ENCODE assay signal across 21 cellular contexts in the genomic region with DNA sequence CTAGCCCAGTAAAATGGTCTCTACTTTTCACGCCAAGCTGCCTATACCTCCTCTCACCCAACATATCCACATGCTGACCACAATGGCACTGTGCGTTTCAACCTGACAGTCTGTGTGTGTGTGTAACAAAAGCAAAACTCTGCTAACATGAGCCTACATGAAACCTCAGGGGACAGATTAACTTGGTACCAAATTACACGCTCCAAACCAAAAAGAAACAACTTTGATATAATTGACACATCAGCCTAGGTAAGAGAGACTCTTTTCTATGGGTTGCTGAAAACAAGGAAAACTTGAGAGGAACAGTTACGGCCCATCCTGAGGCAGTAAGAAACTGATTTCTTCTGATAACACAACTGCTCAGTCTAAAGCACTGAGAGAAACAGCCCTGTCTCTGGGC.
"Had no signal": no experiment of that assay in that cellular context is flagged by ENCODE, and none has a peak within 500 bp of the region (broad histone marks: within the 10 kb centered on the region; RNA-seq: fewer than 3 reads in every experiment).

No MANE protein-coding gene starts in this region.

- H3K27ac Mint-ChIP-seq: natural killer cell treated with Interleukin-12 subunit alpha and Interleukin-12 subunit beta and Interleukin-15 and Interleukin-18, amount 100 ng/mL, for 72 hours; stimulated activated naive B cell treated with anti-CD40 and anti-IgM and Interleukin-4, amounts not matched to agents 10 μg/mL and 1 μg/mL and 100 μg/mL, for 72 hours had no signal

- H3K4me3 ChIP-seq: colonic mucosa, lung, right atrium auricular region, sigmoid colon, skin epidermis, stomach, thoracic aorta, transverse colon had no signal

- H3K27ac ChIP-seq: colonic mucosa, foreskin keratinocyte, right atrium auricular region, sigmoid colon, skin epidermis, stomach, thoracic aorta had no signal

- ATAC-seq: foreskin keratinocyte; left ventricle myocardium superior; stimulated activated naive B cell treated with anti-CD40 and anti-IgM and Interleukin-4, amounts not matched to agents 10 μg/mL and 1 μg/mL and 100 μg/mL, for 72 hours had no signal

- H3K9me3 ChIP-seq: colonic mucosa, right atrium auricular region, sigmoid colon, stomach, thoracic aorta, transverse colon had no signal

- H3K4me1 ChIP-seq: right atrium auricular region, sigmoid colon had no signal

- H3K9me3 Mint-ChIP-seq: natural killer cell treated with Interleukin-12 subunit alpha and Interleukin-12 subunit beta and Interleukin-15 and Interleukin-18, amount 100 ng/mL, for 72 hours; stimulated activated naive B cell treated with anti-CD40 and anti-IgM and Interleukin-4, amounts not matched to agents 10 μg/mL and 1 μg/mL and 100 μg/mL, for 72 hours had no signal

- H3K27me3 ChIP-seq: colonic mucosa, foreskin keratinocyte, right atrium auricular region, sigmoid colon, stomach, transverse colon had no signal

- H3K36me3 ChIP-seq: colonic mucosa, right atrium auricular region, sigmoid colon, stomach, thoracic aorta, transverse colon had no signal

- DNase-seq: colonic mucosa; dermis blood vessel endothelial cell; erythroblast; foreskin keratinocyte; left colon; left ventricle myocardium superior; mesenchymal stem cell; midbrain; posterior cingulate gyrus; sigmoid colon; stimulated activated CD4-positive, alpha-beta T cell treated with anti-CD3 and anti-CD28 coated beads, Interleukin-2, amount 100 ng/mL, for 24 hours; stimulated activated CD4-positive, alpha-beta T cell treated with anti-CD3 and anti-CD28 coated beads, Interleukin-4, amount 100 ng/mL, for 4 hours; stimulated activated naive B cell treated with anti-CD40 and anti-IgM and Interleukin-4, amounts not matched to agents 10 μg/mL and 1 μg/mL and 100 μg/mL, for 72 hours; stomach; substantia nigra; transverse colon had no signal

- H3K36me3 Mint-ChIP-seq: natural killer cell treated with Interleukin-12 subunit alpha and Interleukin-12 subunit beta and Interleukin-15 and Interleukin-18, amount 100 ng/mL, for 72 hours; stimulated activated naive B cell treated with anti-CD40 and anti-IgM and Interleukin-4, amounts not matched to agents 10 μg/mL and 1 μg/mL and 100 μg/mL, for 72 hours had no signal

- H3K4me3 Mint-ChIP-seq: natural killer cell treated with Interleukin-12 subunit alpha and Interleukin-12 subunit beta and Interleukin-15 and Interleukin-18, amount 100 ng/mL, for 72 hours; stimulated activated naive B cell treated with anti-CD40 and anti-IgM and Interleukin-4, amounts not matched to agents 10 μg/mL and 1 μg/mL and 100 μg/mL, for 72 hours had no signal
